ENCODE assay signal across 37 cellular contexts in the genomic region with DNA sequence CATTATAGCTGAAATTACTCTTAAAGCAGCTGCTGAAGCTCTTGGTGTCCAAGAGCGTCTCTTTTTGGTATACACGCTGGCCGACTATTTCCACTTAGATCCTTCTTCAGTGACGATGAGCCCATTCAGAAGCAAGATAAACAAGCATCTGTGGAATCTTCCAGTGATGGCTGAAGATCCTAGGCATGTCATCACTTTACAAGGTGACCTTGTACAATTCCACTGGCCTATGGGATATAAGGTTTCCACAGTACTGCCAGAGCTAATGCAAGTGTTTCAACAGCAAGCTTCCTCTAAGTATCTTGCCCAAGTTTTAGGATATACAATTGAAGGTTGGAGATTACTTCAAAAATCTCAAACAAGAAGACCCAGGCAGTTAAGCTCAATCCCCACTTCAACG.
"Had no signal": no experiment of that assay in that cellular context is flagged by ENCODE, and none has a peak within 500 bp of the region (broad histone marks: within the 10 kb centered on the region; RNA-seq: fewer than 3 reads in every experiment).

No MANE protein-coding gene starts in this region.

- H3K36me3 Mint-ChIP-seq: activated naive CD4-positive, alpha-beta T cell treated with anti-CD3 and anti-CD28 coated beads, Interleukin-2, amount 50 U/mL, for 72 hours had no signal

- H3K27ac ChIP-seq: adrenal gland, ascending aorta, body of pancreas, brain microvascular endothelial cell, breast epithelium, cardiac muscle cell had no signal

- H3K27ac Mint-ChIP-seq: activated naive CD4-positive, alpha-beta T cell treated with anti-CD3 and anti-CD28 coated beads for 36 hours; activated naive CD4-positive, alpha-beta T cell treated with anti-CD3 and anti-CD28 coated beads, Interleukin-2, amount 10 ng/mL, durations not matched to agents 7 days and 5 days; activated naive CD4-positive, alpha-beta T cell treated with anti-CD3 and anti-CD28 coated beads, Interleukin-2, amount 50 U/mL, for 24 hours; activated naive CD4-positive, alpha-beta T cell treated with anti-CD3 and anti-CD28 coated beads, Interleukin-2, amount 50 U/mL, for 72 hours; activated naive CD8-positive, alpha-beta T cell; activated naive CD8-positive, alpha-beta T cell treated with anti-CD3 and anti-CD28 coated beads for 36 hours; activated naive CD8-positive, alpha-beta T cell treated with anti-CD3 and anti-CD28 coated beads, Interleukin-2, amount 10 ng/mL, durations not matched to agents 7 days and 5 days; activated naive CD8-positive, alpha-beta T cell treated with anti-CD3 and anti-CD28 coated beads, Interleukin-2, amount 50 U/mL, for 24 hours; activated T-cell treated with anti-CD3 and anti-CD28 coated beads, Interleukin-2, amount 50 U/mL, for 24 hours; activated T-cell treated with anti-CD3 and anti-CD28 coated beads, Interleukin-2, amount 50 U/mL, for 72 hours; activated T-helper 1 cell treated with anti-CD3 and anti-CD28 coated beads, Interleukin-12 subunit alpha, Interleukin-12 subunit beta, Interleukin-2, Interleukin-4 antibody, amounts not matched to agents 30 ng/mL and 10 ng/mL and 1 ng/mL, durations not matched to agents 14 hours and 24 hours and 36 hours; activated T-helper 17 cell treated with anti-CD3 and anti-CD28 coated beads, Interleukin-2, amount 50 U/mL, for 72 hours; activated T-helper 2 cell treated with anti-CD3 and anti-CD28 coated beads, Interferon-gamma antibody, Interleukin-2, Interleukin-4, amounts not matched to agents 10 μg/mL and 5 μg/mL and 100 μg/mL, durations not matched to agents 14 hours and 24 hours and 36 hours; brain had no signal

- DNase-seq: activated effector memory CD4-positive, alpha-beta T cell treated with anti-CD3 and anti-CD28 coated beads, Interleukin-2, amount 50 U/mL, for 16 hours; activated effector memory CD4-positive, alpha-beta T cell treated with Interleukin-2 at 50 U/mL for 16 hours; activated gamma-delta T cell; activated gamma-delta T cell treated with Interleukin-2 at 50 U/mL for 16 hours; activated naive CD4-positive, alpha-beta T cell; activated naive CD4-positive, alpha-beta T cell treated with anti-CD3 and anti-CD28 coated beads for 36 hours; activated naive CD4-positive, alpha-beta T cell treated with anti-CD3 and anti-CD28 coated beads, Interleukin-2, amount 10 ng/mL, durations not matched to agents 7 days and 5 days; activated naive CD4-positive, alpha-beta T cell treated with anti-CD3 and anti-CD28 coated beads, Interleukin-2, amount 50 U/mL, for 16 hours; activated naive CD4-positive, alpha-beta T cell treated with Interleukin-2 at 50 U/mL for 16 hours; activated naive CD8-positive, alpha-beta T cell treated with anti-CD3 and anti-CD28 coated beads for 36 hours; activated naive CD8-positive, alpha-beta T cell treated with anti-CD3 and anti-CD28 coated beads, Interleukin-2, amount 10 ng/mL, durations not matched to agents 7 days and 5 days; activated naive CD8-positive, alpha-beta T cell treated with anti-CD3 and anti-CD28 coated beads, Interleukin-2, amount 50 U/mL, for 24 hours; activated T-cell treated with anti-CD3 and anti-CD28 coated beads, Interleukin-2, amount 50 U/mL, for 1 hour; activated T-cell treated with anti-CD3 and anti-CD28 coated beads, Interleukin-2, amount 50 U/mL, for 24 hours; activated T-cell treated with anti-CD3 and anti-CD28 coated beads, Interleukin-2, amount 50 U/mL, for 4 hours; activated T-cell treated with anti-CD3 and anti-CD28 coated beads, Interleukin-2, amount 50 U/mL, for 48 hours; activated T-cell treated with anti-CD3 and anti-CD28 coated beads, Interleukin-2, amount 50 U/mL, for 72 hours; adrenal gland; amniotic stem cell; amygdala; anterior cingulate cortex; aorta; body of pancreas; brain microvascular endothelial cell; central memory CD4-positive, alpha-beta T cell; cerebellar nuclear complex had no signal

- H3K9me3 Mint-ChIP-seq: activated naive CD4-positive, alpha-beta T cell treated with anti-CD3 and anti-CD28 coated beads for 36 hours; activated naive CD4-positive, alpha-beta T cell treated with anti-CD3 and anti-CD28 coated beads, Interleukin-2, amount 10 ng/mL, durations not matched to agents 7 days and 5 days; activated naive CD4-positive, alpha-beta T cell treated with anti-CD3 and anti-CD28 coated beads, Interleukin-2, amount 50 U/mL, for 24 hours; activated naive CD4-positive, alpha-beta T cell treated with anti-CD3 and anti-CD28 coated beads, Interleukin-2, amount 50 U/mL, for 72 hours; activated naive CD8-positive, alpha-beta T cell treated with anti-CD3 and anti-CD28 coated beads for 36 hours; activated naive CD8-positive, alpha-beta T cell treated with anti-CD3 and anti-CD28 coated beads, Interleukin-2, amount 10 ng/mL, durations not matched to agents 7 days and 5 days; activated naive CD8-positive, alpha-beta T cell treated with anti-CD3 and anti-CD28 coated beads, Interleukin-2, amount 50 U/mL, for 24 hours; activated T-cell treated with anti-CD3 and anti-CD28 coated beads, Interleukin-2, amount 50 U/mL, for 24 hours; activated T-cell treated with anti-CD3 and anti-CD28 coated beads, Interleukin-2, amount 50 U/mL, for 4 hours; activated T-cell treated with anti-CD3 and anti-CD28 coated beads, Interleukin-2, amount 50 U/mL, for 72 hours; activated T-helper 1 cell treated with anti-CD3 and anti-CD28 coated beads, Interleukin-12 subunit alpha, Interleukin-12 subunit beta, Interleukin-2, Interleukin-4 antibody, amounts not matched to agents 30 ng/mL and 10 ng/mL and 1 ng/mL, durations not matched to agents 14 hours and 24 hours and 36 hours; activated T-helper 17 cell treated with anti-CD3 and anti-CD28 coated beads, Interleukin-2, amount 50 U/mL, for 72 hours; activated T-helper 2 cell treated with anti-CD3 and anti-CD28 coated beads, Interferon-gamma antibody, Interleukin-2, Interleukin-4, amounts not matched to agents 10 μg/mL and 5 μg/mL and 100 μg/mL, durations not matched to agents 14 hours and 24 hours and 36 hours; brain; central memory CD8-positive, alpha-beta T cell had no signal

- H3K4me1 ChIP-seq: adrenal gland, ascending aorta, body of pancreas, breast epithelium had no signal

- H3K36me3 ChIP-seq: adrenal gland, ascending aorta, brain microvascular endothelial cell, breast epithelium, cardiac muscle cell had no signal

- H3K4me3 ChIP-seq: adrenal gland, ascending aorta, body of pancreas, breast epithelium, cardiac muscle cell had no signal

- H3K27me3 ChIP-seq: adrenal gland, ascending aorta, body of pancreas, brain microvascular endothelial cell, breast epithelium, cardiac muscle cell had no signal

- H3K9me3 ChIP-seq: adrenal gland, ascending aorta, body of pancreas, breast epithelium had no signal

- H3K4me3 Mint-ChIP-seq: activated naive CD4-positive, alpha-beta T cell treated with anti-CD3 and anti-CD28 coated beads for 36 hours; activated naive CD4-positive, alpha-beta T cell treated with anti-CD3 and anti-CD28 coated beads, Interleukin-2, amount 10 ng/mL, durations not matched to agents 7 days and 5 days; activated naive CD4-positive, alpha-beta T cell treated with anti-CD3 and anti-CD28 coated beads, Interleukin-2, amount 50 U/mL, for 24 hours; activated naive CD8-positive, alpha-beta T cell; activated naive CD8-positive, alpha-beta T cell treated with anti-CD3 and anti-CD28 coated beads for 36 hours; activated naive CD8-positive, alpha-beta T cell treated with anti-CD3 and anti-CD28 coated beads, Interleukin-2, amount 10 ng/mL, durations not matched to agents 7 days and 5 days; activated naive CD8-positive, alpha-beta T cell treated with anti-CD3 and anti-CD28 coated beads, Interleukin-2, amount 50 U/mL, for 24 hours; activated T-cell treated with anti-CD3 and anti-CD28 coated beads, Interleukin-2, amount 50 U/mL, for 24 hours; activated T-cell treated with anti-CD3 and anti-CD28 coated beads, Interleukin-2, amount 50 U/mL, for 4 hours; activated T-cell treated with anti-CD3 and anti-CD28 coated beads, Interleukin-2, amount 50 U/mL, for 72 hours; activated T-helper 1 cell treated with anti-CD3 and anti-CD28 coated beads, Interleukin-12 subunit alpha, Interleukin-12 subunit beta, Interleukin-2, Interleukin-4 antibody, amounts not matched to agents 30 ng/mL and 10 ng/mL and 1 ng/mL, durations not matched to agents 14 hours and 24 hours and 36 hours; activated T-helper 17 cell treated with anti-CD3 and anti-CD28 coated beads, Interleukin-2, amount 50 U/mL, for 72 hours; brain; central memory CD8-positive, alpha-beta T cell had no signal

- H3K4me1 Mint-ChIP-seq: activated naive CD4-positive, alpha-beta T cell treated with anti-CD3 and anti-CD28 coated beads, Interleukin-2, amount 10 ng/mL, durations not matched to agents 7 days and 5 days; activated naive CD4-positive, alpha-beta T cell treated with anti-CD3 and anti-CD28 coated beads, Interleukin-2, amount 50 U/mL, for 24 hours; activated naive CD8-positive, alpha-beta T cell treated with anti-CD3 and anti-CD28 coated beads for 36 hours; activated naive CD8-positive, alpha-beta T cell treated with anti-CD3 and anti-CD28 coated beads, Interleukin-2, amount 50 U/mL, for 24 hours; activated T-helper 17 cell treated with anti-CD3 and anti-CD28 coated beads, Interleukin-2, amount 50 U/mL, for 72 hours; brain; central memory CD8-positive, alpha-beta T cell had no signal

- H3K27me3 Mint-ChIP-seq: activated naive CD4-positive, alpha-beta T cell treated with anti-CD3 and anti-CD28 coated beads, Interleukin-2, amount 10 ng/mL, durations not matched to agents 7 days and 5 days; activated naive CD4-positive, alpha-beta T cell treated with anti-CD3 and anti-CD28 coated beads, Interleukin-2, amount 50 U/mL, for 24 hours; activated naive CD8-positive, alpha-beta T cell; activated naive CD8-positive, alpha-beta T cell treated with anti-CD3 and anti-CD28 coated beads for 36 hours; activated naive CD8-positive, alpha-beta T cell treated with anti-CD3 and anti-CD28 coated beads, Interleukin-2, amount 10 ng/mL, durations not matched to agents 7 days and 5 days; activated naive CD8-positive, alpha-beta T cell treated with anti-CD3 and anti-CD28 coated beads, Interleukin-2, amount 50 U/mL, for 24 hours; activated T-cell treated with anti-CD3 and anti-CD28 coated beads, Interleukin-2, amount 50 U/mL, for 24 hours; activated T-helper 17 cell treated with anti-CD3 and anti-CD28 coated beads, Interleukin-2, amount 50 U/mL, for 72 hours; brain; central memory CD8-positive, alpha-beta T cell had no signal

- ATAC-seq: activated naive CD4-positive, alpha-beta T cell treated with anti-CD3 and anti-CD28 coated beads, Interleukin-2, amount 50 U/mL, for 72 hours; activated naive CD8-positive, alpha-beta T cell treated with anti-CD3 and anti-CD28 coated beads, Interleukin-2, amount 50 U/mL, for 24 hours; activated T-cell treated with anti-CD3 and anti-CD28 coated beads, Interleukin-2, amount 50 U/mL, for 4 hours; activated T-cell treated with anti-CD3 and anti-CD28 coated beads, Interleukin-2, amount 50 U/mL, for 72 hours; activated T-helper 17 cell treated with anti-CD3 and anti-CD28 coated beads, Interleukin-2, amount 50 U/mL, for 72 hours; body of pancreas had no signal
